9 cellular contexts compared by ENCODE assay signal in genomic region chr6:21915707-21916399, GRCh38.
DNase-seq lines count a peak whose midpoint lies in the region; ATAC-seq and TF ChIP-seq lines count a peak whose summit lies in the region.
"Had no signal": no experiment of that assay in that cellular context is flagged by ENCODE, and none has a peak within 500 bp of the region (broad histone marks: within the 10 kb centered on the region; RNA-seq: fewer than 3 reads in every experiment).

No MANE protein-coding gene starts in this region.

- peak overlapping the region; percentile 13 for H3K27ac ChIP-seq in DND-41 (ENCODE audit: low read length)
- H3K27ac ChIP-seq in osteoblast (ENCODE audit: low read depth, low read length), result peak overlapping the region; percentile 50
- no peak overlapping the region for H3K27ac ChIP-seq in gastrocnemius medialis

- H3K36me3 ChIP-seq in DND-41 (ENCODE audit: insufficient read depth, low read length) (peaks cover 15% of the 10 kb centered on the region; the same call in 1 of the 2 replicates), osteoblast (ENCODE audit: insufficient read depth, low read length) (no peaks in the 10 kb centered on the region), gastrocnemius medialis (no peaks in the 10 kb centered on the region)

- POLR2A ChIA-PET in activated CD4-positive, alpha-beta memory T cell treated with anti-CD3 and anti-CD28 coated beads for 36 hours (lab: Charles Lee), result no interaction called here

- H3K4me3 Mint-ChIP-seq in chondrocyte (ENCODE audit: unreplicated experiment), result peak overlapping the region; percentile 46
- no peak overlapping the region for H3K4me3 Mint-ChIP-seq in activated CD4-positive, alpha-beta memory T cell treated with anti-CD3 and anti-CD28 coated beads for 36 hours
- no peak overlapping the region for H3K4me3 Mint-ChIP-seq in effector memory CD8-positive, alpha-beta T cell

- H3K36me3 Mint-ChIP-seq in chondrocyte (ENCODE audit: low read depth), result no peaks in the 10 kb centered on the region
- no peaks in the 10 kb centered on the region for H3K36me3 Mint-ChIP-seq in activated CD4-positive, alpha-beta memory T cell treated with anti-CD3 and anti-CD28 coated beads for 36 hours
- H3K36me3 Mint-ChIP-seq in effector memory CD8-positive, alpha-beta T cell (ENCODE audit: insufficient read depth), result no peaks in the 10 kb centered on the region

- H3K79me2 ChIP-seq in DND-41 (ENCODE audit: insufficient read depth, low read length) (peaks cover 2% of the 10 kb centered on the region; the same call in 1 of the 2 replicates), osteoblast (ENCODE audit: insufficient read depth, low read length) (no peaks in the 10 kb centered on the region)

- in situ Hi-C loops in gastrocnemius medialis (cut with MboI; ENCODE audit: low sequenced_read_pairs in 4 of 4), result no loop called here

- H3K4me2 ChIP-seq in DND-41 (ENCODE audit: insufficient read depth, low read length) (peak overlapping the region; percentile 26; the same call in 1 of the 2 replicates), osteoblast (ENCODE audit: insufficient read depth, low read length) (peak overlapping the region; percentile 92)

- H3K4me3 ChIP-seq in DND-41 (ENCODE audit: low read depth in 1 of 2, low read length in 2 of 2) (no peak overlapping the region), osteoblast (ENCODE audit: insufficient read depth, low read length) (peak overlapping the region; percentile 69), gastrocnemius medialis (no peak overlapping the region)

- DNase-seq in DND-41 (peak; percentile 24), LHCN-M2 (ENCODE audit: low read depth) (peak; percentile 65), chondrocyte (ENCODE audit: low spot score) (no peak), osteoblast (ENCODE audit: insufficient read length, low spot score, missing footprints) (peak; percentile 78), gastrocnemius medialis (no peak)
- no peak for DNase-seq in activated CD4-positive, alpha-beta memory T cell treated with anti-CD3 and anti-CD28 coated beads for 36 hours
- no peak for DNase-seq in effector memory CD8-positive, alpha-beta T cell
- no peak for DNase-seq in stimulated activated CD4-positive, alpha-beta T cell treated with anti-CD3 and anti-CD28 coated beads, Interleukin-2, amount 100 ng/mL, for 24 hours
- DNase-seq: NCI-H2227 treated with DMSO at 0.1 percent for 48 hours had no signal

- intact Hi-C loops in activated CD4-positive, alpha-beta memory T cell treated with anti-CD3 and anti-CD28 coated beads for 36 hours (cut with micrococcal nuclease), result no loop called here
- intact Hi-C loops in gastrocnemius medialis (cut with DNase I; ENCODE audit: low total_unique reads), result no loop called here

- H4K20me1 ChIP-seq in DND-41 (ENCODE audit: insufficient read depth, low read length) (no peaks in the 10 kb centered on the region), osteoblast (ENCODE audit: insufficient read depth, low read length) (no peaks in the 10 kb centered on the region)

- no peak overlapping the region for H2AFZ ChIP-seq in DND-41 (ENCODE audit: low read depth, low read length)
- H2AFZ ChIP-seq in osteoblast (ENCODE audit: low read length), result peak overlapping the region; percentile 55

- no peak overlapping the region for H3K9ac ChIP-seq in DND-41 (ENCODE audit: low read depth, low read length)

- TF ChIP-seq POLR2A in gastrocnemius medialis (IDR thresholded peaks at IDR 0.05), result no peak

- H3K27me3 Mint-ChIP-seq in chondrocyte (ENCODE audit: low read depth), result no peaks in the 10 kb centered on the region
- H3K27me3 Mint-ChIP-seq in activated CD4-positive, alpha-beta memory T cell treated with anti-CD3 and anti-CD28 coated beads for 36 hours, result no peaks in the 10 kb centered on the region
- no peaks in the 10 kb centered on the region for H3K27me3 Mint-ChIP-seq in effector memory CD8-positive, alpha-beta T cell

- CTCF ChIA-PET in activated CD4-positive, alpha-beta memory T cell treated with anti-CD3 and anti-CD28 coated beads for 36 hours (lab: Charles Lee), result no interaction called here

- H3K4me1 Mint-ChIP-seq in chondrocyte (ENCODE audit: low read depth), result peaks cover 17% of the 10 kb centered on the region
- peaks cover 6% of the 10 kb centered on the region for H3K4me1 Mint-ChIP-seq in activated CD4-positive, alpha-beta memory T cell treated with anti-CD3 and anti-CD28 coated beads for 36 hours (ENCODE audit: low read depth)
- H3K4me1 Mint-ChIP-seq in effector memory CD8-positive, alpha-beta T cell (ENCODE audit: low read depth in 2 of 2), result peaks cover 0 to 4% of the 10 kb centered on the region in 2 donors

- ATAC-seq in DND-41 (ENCODE audit: insufficient read depth, low read depth), result peak; percentile 81
- no peak for ATAC-seq in effector memory CD8-positive, alpha-beta T cell (replicated peaks)
- no peak for ATAC-seq in gastrocnemius medialis

- H3K9me3 ChIP-seq in DND-41 (ENCODE audit: insufficient read depth, low read length, severe bottlenecking), result no peaks in the 10 kb centered on the region
- H3K9me3 ChIP-seq in osteoblast (ENCODE audit: low read depth, low read length), result no peaks in the 10 kb centered on the region
- H3K9me3 ChIP-seq in gastrocnemius medialis, result no peaks in the 10 kb centered on the region

- TF ChIP-seq CTCF in DND-41 (IDR thresholded peaks at IDR 0.05; ENCODE audit: borderline replicate concordance, extremely low read depth, low read length, poor library complexity, severe bottlenecking) (no peak), chondrocyte (IDR thresholded peaks at IDR 0.05) (no peak), osteoblast (IDR thresholded peaks at IDR 0.05; ENCODE audit: extremely low read depth, low read depth, low read length) (no peak), gastrocnemius medialis (IDR thresholded peaks at IDR 0.05 in 4 of 5, conservative IDR thresholded peaks at IDR 0.05 in 1 of 5) (no peak)

- no peaks in the 10 kb centered on the region for H3K9me3 Mint-ChIP-seq in chondrocyte (ENCODE audit: low read depth)
- no peaks in the 10 kb centered on the region for H3K9me3 Mint-ChIP-seq in activated CD4-positive, alpha-beta memory T cell treated with anti-CD3 and anti-CD28 coated beads for 36 hours
- peaks cover 0 to 3% of the 10 kb centered on the region in 2 donors for H3K9me3 Mint-ChIP-seq in effector memory CD8-positive, alpha-beta T cell

- peak overlapping the region; percentile 53 for H3K27ac Mint-ChIP-seq in chondrocyte (ENCODE audit: unreplicated experiment)
- no peak overlapping the region for H3K27ac Mint-ChIP-seq in activated CD4-positive, alpha-beta memory T cell treated with anti-CD3 and anti-CD28 coated beads for 36 hours
- no peak overlapping the region for H3K27ac Mint-ChIP-seq in effector memory CD8-positive, alpha-beta T cell

- H3K27me3 ChIP-seq in DND-41 (ENCODE audit: insufficient read depth, low read length, poor library complexity) (no peaks in the 10 kb centered on the region), osteoblast (ENCODE audit: insufficient read depth, low read length) (no peaks in the 10 kb centered on the region), gastrocnemius medialis (no peaks in the 10 kb centered on the region)

- H3K4me1 ChIP-seq in DND-41 (ENCODE audit: insufficient read depth, low read length) (peaks cover 23% of the 10 kb centered on the region), osteoblast (ENCODE audit: insufficient read depth, low read length) (peaks cover 10% of the 10 kb centered on the region), gastrocnemius medialis (no peaks in the 10 kb centered on the region)

Comparison
In these comparisons a context has a peak if more than half of its experiments do, and no peak if none do; other contexts are left out.
1. DNase-seq: peak in DND-41 (single experiment), LHCN-M2 (single experiment) and osteoblast (single experiment); none in chondrocyte (single experiment), activated CD4-positive, alpha-beta memory T cell treated with anti-CD3 and anti-CD28 coated beads for 36 hours (single experiment), effector memory CD8-positive, alpha-beta T cell (0 of 3), stimulated activated CD4-positive, alpha-beta T cell treated with anti-CD3 and anti-CD28 coated beads, Interleukin-2, amount 100 ng/mL, for 24 hours (0 of 2) and gastrocnemius medialis (0 of 2).
2. H3K27ac ChIP-seq: peak in DND-41 (single experiment) and osteoblast (single experiment); none in gastrocnemius medialis (0 of 4).